ENCODE assay signal across 13 cellular contexts in genomic region chr10:113431807-113432206, GRCh38.
DNase-seq lines count a peak whose midpoint lies in the region; ATAC-seq lines count a peak whose summit lies in the region.
"Had no signal": no experiment of that assay in that cellular context is flagged by ENCODE, and none has a peak within 500 bp of the region (broad histone marks: within the 10 kb centered on the region; RNA-seq: fewer than 3 reads in every experiment).

No MANE protein-coding gene starts in this region.

- peak; percentile 37 for DNase-seq in NCI-H1105 treated with DMSO at 0.1 percent for 48 hours (lab: John Stamatoyannopoulos, UW)
- DNase-seq in NCI-H1105 (lab: John Stamatoyannopoulos, UW): no peak
- DNase-seq in NCI-H82 (lab: John Stamatoyannopoulos, UW): peak; percentile 73
- peak; percentile 24 for DNase-seq in fibroblast of the conjunctiva (ENCODE audit: low read depth)
- peak; percentile 16 for DNase-seq in retina
- DNase-seq in nucleus accumbens (lab: John Stamatoyannopoulos, UW): no peak
- DNase-seq: 8988T; Calu3; CD8-positive, alpha-beta T cell; HCEC 1CT; IMR-90 had no signal

- no peak for ATAC-seq in HG03378 (IDR thresholded peaks at IDR 0.05; ENCODE audit: unreplicated experiment)
- ATAC-seq: CD8-positive, alpha-beta T cell; GM23338 had no signal

Comparison
In these comparisons a context has a peak if more than half of its experiments do, and no peak if none do; other contexts are left out.
1. DNase-seq: peak in NCI-H1105 treated with DMSO at 0.1 percent for 48 hours (single experiment), NCI-H82 (single experiment), fibroblast of the conjunctiva (single experiment) and retina (single experiment); none in NCI-H1105 (single experiment) and nucleus accumbens (0 of 56).